ENCODE assay signal across 8 cellular contexts in the genomic region with DNA sequence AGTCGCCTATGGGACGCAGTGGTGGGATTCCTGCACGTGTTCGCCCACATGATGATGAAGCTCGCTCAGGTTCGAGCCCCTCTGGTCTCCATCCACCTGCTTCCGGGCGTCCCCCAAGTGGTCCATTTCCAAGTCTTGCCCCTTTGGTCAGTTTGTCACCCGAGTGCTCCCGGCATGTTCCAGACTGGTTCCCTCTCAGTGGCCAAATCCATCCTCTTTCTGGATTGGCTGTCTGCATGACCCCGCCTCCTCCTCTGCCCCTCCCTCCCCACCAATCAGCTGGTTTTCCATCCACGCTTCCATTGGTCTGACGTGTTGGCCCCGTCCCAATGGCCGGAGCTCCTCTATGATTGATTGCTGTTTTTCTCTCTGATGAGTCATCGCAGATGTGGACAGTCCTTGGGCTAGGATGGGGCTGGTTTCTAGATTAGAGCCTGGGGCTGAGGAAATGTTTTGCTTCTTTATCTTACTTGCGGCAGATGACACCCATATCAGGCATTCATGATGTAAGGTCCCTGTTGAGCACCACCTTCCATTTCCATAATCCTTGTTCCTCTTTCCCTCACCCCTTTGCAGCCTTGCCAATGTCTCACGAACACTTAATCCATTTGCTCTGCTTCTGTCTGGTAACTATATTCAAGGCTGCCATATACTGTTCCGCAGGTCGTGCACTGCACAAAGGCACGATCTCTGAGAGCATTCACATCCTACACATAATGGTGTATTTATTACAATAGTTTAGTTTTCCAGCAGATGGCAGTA.
DNase-seq lines count a peak whose midpoint lies in the region; ATAC-seq and TF ChIP-seq lines count a peak whose summit lies in the region.

No MANE protein-coding gene starts in this region.

- peak; percentile 67 for DNase-seq in activated CD8-positive, alpha-beta memory T cell treated with anti-CD3 and anti-CD28 coated beads for 24 hours
- DNase-seq in activated CD8-positive, alpha-beta memory T cell treated with anti-CD3 and anti-CD28 coated beads, Interleukin-2, amount 50 U/mL, for 4 hours = no peak
- peak; percentile 93 for DNase-seq in HS-27A (ENCODE audit: low read depth)
- peak; percentile 89 for DNase-seq in RKO (ENCODE audit: low spot score)
- DNase-seq in brain microvascular endothelial cell = peak; percentile 97
- peak; percentile 95 for DNase-seq in iris pigment epithelial cell (ENCODE audit: low read depth)
- peak; percentile 31 for DNase-seq in stimulated activated CD4-positive, alpha-beta T cell treated with anti-CD3 and anti-CD28 coated beads, Interleukin-4, amount 100 ng/mL, for 24 hours

- no peaks in the 10 kb centered on the region for H3K27me3 ChIP-seq in brain microvascular endothelial cell (replicated peaks)

- H3K27ac ChIP-seq in brain microvascular endothelial cell = peak overlapping the region; percentile 42

- no peak for TF ChIP-seq CTCF in brain microvascular endothelial cell (IDR thresholded peaks at IDR 0.05; ENCODE audit: low read depth, low read length, missing control alignments)

- ATAC-seq in HG02642 (IDR thresholded peaks at IDR 0.05; ENCODE audit: poor library complexity, unreplicated experiment) = no peak

- no peak overlapping the region for H3K4me3 ChIP-seq in brain microvascular endothelial cell (ENCODE audit: low read depth, low read length)

- H3K36me3 ChIP-seq in brain microvascular endothelial cell (replicated peaks) = no peaks in the 10 kb centered on the region

- in situ Hi-C loops in brain microvascular endothelial cell (cut with HindIII; ENCODE audit: low pct_ligation_motif_present, low sequenced_read_pairs) = no loop called here
